Comparison of ENCODE assay signal across 1 cellular context in genomic region chr17:72123964-72124791, GRCh38.
TF ChIP-seq lines count a peak whose summit lies in the region.

No MANE protein-coding gene starts in this region.

TF ChIP-seq in HepG2, 621 proteins besides CTCF, POLR2A, EP300 and RAD21 (continued from another document):
- TF ChIP-seq ZNF280B (CRISPR knock-in tag; IDR thresholded peaks at IDR 0.05; ENCODE audit: borderline replicate concordance), result 0 out of 2 replicates have a peak, but pooled peaks have one; percentile 20
